ENCODE assay signal across 8 cellular contexts in the genomic region with DNA sequence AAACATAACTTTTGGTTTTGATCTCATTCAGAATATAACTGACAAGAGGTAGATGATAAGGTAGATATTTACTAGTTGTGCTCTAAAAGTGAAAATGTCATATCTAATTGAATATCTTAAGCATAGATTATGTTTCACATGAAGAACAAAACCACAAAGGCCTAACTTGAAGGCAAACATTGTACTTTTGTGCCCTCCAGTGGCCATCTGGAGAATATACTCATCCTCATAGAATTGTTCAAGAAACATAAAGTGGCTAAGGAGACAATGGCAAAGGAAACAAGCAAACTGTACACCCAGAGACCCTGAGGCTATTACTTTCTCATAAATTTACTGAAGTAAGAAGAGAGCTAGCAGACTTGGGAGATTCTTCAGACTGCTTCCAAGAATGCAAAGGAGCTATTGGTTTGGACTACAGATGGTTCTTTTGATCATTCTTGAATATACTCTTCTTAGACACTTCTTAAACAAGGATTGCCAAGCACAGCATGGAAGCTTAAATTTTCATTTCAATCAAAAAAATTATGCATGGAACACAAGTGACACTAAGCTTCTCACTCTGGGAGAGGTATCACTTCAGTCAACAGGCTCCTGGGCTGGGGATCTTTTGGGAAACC.
DNase-seq lines count a peak whose midpoint lies in the region; ATAC-seq, FAIRE-seq and TF ChIP-seq lines count a peak whose summit lies in the region.

No MANE protein-coding gene starts in this region.

- H3K36me3 Mint-ChIP-seq in activated CD8-positive, alpha-beta T cell treated with anti-CD3 and anti-CD28 coated beads for 36 hours (ENCODE audit: low read depth), result no peaks in the 10 kb centered on the region

- TF ChIP-seq CTCF in D721Med (IDR thresholded peaks at IDR 0.05; ENCODE audit: insufficient read depth, missing control alignments), result peak; percentile 84
- TF ChIP-seq CTCF in activated CD8-positive, alpha-beta T cell treated with anti-CD3 and anti-CD28 coated beads for 36 hours (IDR thresholded peaks at IDR 0.05), result peak; percentile 78
- TF ChIP-seq CTCF in foreskin keratinocyte (conservative IDR thresholded peaks at IDR 0.05), result peak; percentile 90

- H3K9me3 Mint-ChIP-seq in activated CD8-positive, alpha-beta T cell treated with anti-CD3 and anti-CD28 coated beads for 36 hours, result no peaks in the 10 kb centered on the region

- no peaks in the 10 kb centered on the region for H3K4me1 ChIP-seq in foreskin keratinocyte

- CTCF ChIA-PET in activated CD8-positive, alpha-beta T cell treated with anti-CD3 and anti-CD28 coated beads for 36 hours (lab: Charles Lee), result interaction anchor here (0.7 to 1.3 kb wide), 11 partner anchors 8 to 1210 kb away, joined by 3 to 6 read pairs (median 4); no protein-coding TSS in a partner anchor

- no peaks in the 10 kb centered on the region for H3K27me3 ChIP-seq in foreskin keratinocyte

- intact Hi-C loops in activated CD8-positive, alpha-beta T cell treated with anti-CD3 and anti-CD28 coated beads for 36 hours (cut with micrococcal nuclease), result loop anchor here (5.0 kb wide), 1 partner anchor 1204 kb away; no protein-coding TSS in a partner anchor

- H3K4me3 Mint-ChIP-seq in activated CD8-positive, alpha-beta T cell treated with anti-CD3 and anti-CD28 coated beads for 36 hours, result no peak overlapping the region

- DNase-seq in D721Med (ENCODE audit: insufficient read length, low spot score), result no peak
- peak; percentile 36 for DNase-seq in NCI-H2227 treated with DMSO at 0.1 percent for 48 hours (lab: John Stamatoyannopoulos, UW)
- peak; percentile 54 for DNase-seq in activated CD8-positive, alpha-beta T cell treated with anti-CD3 and anti-CD28 coated beads for 36 hours
- peak in 1 of 2 donors; percentile 56 for DNase-seq in foreskin keratinocyte
- DNase-seq in pons (ENCODE audit: low spot score), result peak; percentile 85
- DNase-seq in NCI-H187 treated with DMSO at 0.1 percent for 48 hours (lab: John Stamatoyannopoulos, UW), result no peak

- no peak overlapping the region for H3K27ac ChIP-seq in foreskin keratinocyte

- peak; percentile 74 for ATAC-seq in GM19023 (IDR thresholded peaks at IDR 0.05; ENCODE audit: unreplicated experiment)
- peak; percentile 65 for ATAC-seq in HG03066 (IDR thresholded peaks at IDR 0.05; ENCODE audit: low read depth, unreplicated experiment)
- ATAC-seq in activated CD8-positive, alpha-beta T cell treated with anti-CD3 and anti-CD28 coated beads for 36 hours, result peak; percentile 75
- ATAC-seq in foreskin keratinocyte, result peak; percentile 78

- H3K4me1 Mint-ChIP-seq in activated CD8-positive, alpha-beta T cell treated with anti-CD3 and anti-CD28 coated beads for 36 hours (ENCODE audit: low read depth), result no peaks in the 10 kb centered on the region

- POLR2A ChIA-PET in activated CD8-positive, alpha-beta T cell treated with anti-CD3 and anti-CD28 coated beads for 36 hours (lab: Charles Lee), result no interaction called here

- no peak overlapping the region for H3K27ac Mint-ChIP-seq in activated CD8-positive, alpha-beta T cell treated with anti-CD3 and anti-CD28 coated beads for 36 hours

- peak; percentile 16 for FAIRE-seq in D721Med (lab: Jason Lieb, UNC)

- no peaks in the 10 kb centered on the region for H3K27me3 Mint-ChIP-seq in activated CD8-positive, alpha-beta T cell treated with anti-CD3 and anti-CD28 coated beads for 36 hours

Comparison
In these comparisons a context has a peak if more than half of its experiments do, and no peak if none do; other contexts are left out.
1. DNase-seq: peak in NCI-H2227 treated with DMSO at 0.1 percent for 48 hours (single experiment), activated CD8-positive, alpha-beta T cell treated with anti-CD3 and anti-CD28 coated beads for 36 hours (single experiment) and pons (single experiment); none in D721Med (single experiment) and NCI-H187 treated with DMSO at 0.1 percent for 48 hours (single experiment).
2. Peak in every context shown above with its lines, with median percentiles within 50 percentile points of each other: CTCF ChIP-seq and ATAC-seq.